Comparison of ENCODE assay signal across 29 cellular contexts in the genomic region with DNA sequence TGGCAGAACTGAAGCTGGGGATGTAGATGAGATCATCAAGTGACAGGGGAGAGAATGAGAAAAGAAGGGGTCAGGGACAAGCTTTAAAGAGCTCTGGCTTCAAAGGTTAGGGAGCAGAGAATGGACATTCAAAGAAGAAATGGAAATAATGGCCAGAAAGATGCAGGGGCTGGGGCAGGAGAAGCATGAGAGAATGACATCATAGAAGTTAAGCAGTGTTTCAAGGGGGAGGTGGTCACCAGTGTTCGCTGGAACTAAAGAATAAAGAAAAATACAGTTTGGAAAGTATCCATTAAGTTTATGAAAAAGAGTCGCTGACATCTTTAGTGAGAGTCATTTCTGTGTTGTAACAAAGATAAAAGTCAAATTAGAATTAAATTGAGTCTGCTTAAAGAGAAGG.
"Had no signal": no experiment of that assay in that cellular context is flagged by ENCODE, and none has a peak within 500 bp of the region (broad histone marks: within the 10 kb centered on the region; RNA-seq: fewer than 3 reads in every experiment).

No MANE protein-coding gene starts in this region.

- H3K79me2 ChIP-seq: parathyroid adenoma had no signal

- H3K4me2 ChIP-seq: neural progenitor cell had no signal

- H3K9me3 Mint-ChIP-seq: natural killer cell treated with Interleukin-12 subunit alpha and Interleukin-12 subunit beta and Interleukin-15 and Interleukin-18, amount 100 ng/mL, for 72 hours; stimulated activated memory B cell treated with anti-CD40 and anti-IgM and Interleukin-4, amounts not matched to agents 10 μg/mL and 1 μg/mL and 100 μg/mL, for 72 hours had no signal

- H3K27me3 ChIP-seq: dorsolateral prefrontal cortex, esophagus muscularis mucosa, foreskin keratinocyte, gastroesophageal sphincter, heart right ventricle, left lung, neural progenitor cell, right atrium auricular region, spleen, tibial nerve, upper lobe of right lung, uterus had no signal

- H3K4me1 Mint-ChIP-seq: neural progenitor cell had no signal

- H3K9ac ChIP-seq: neural progenitor cell, parathyroid adenoma had no signal

- H3K9me3 ChIP-seq: mucosa of descending colon, prostate gland, thoracic aorta, upper lobe of right lung, uterus had no signal

- H3K4me1 ChIP-seq: left lung, neural progenitor cell, parathyroid adenoma, prostate gland, spleen, tibial nerve, upper lobe of right lung, uterus had no signal

- DNase-seq: dorsolateral prefrontal cortex; effector CD4-positive, alpha-beta T cell; foreskin keratinocyte; glutamatergic neuron; heart right ventricle; hippocampal formation; left cardiac atrium; left lung; mesenchymal stem cell; mucosa of descending colon; naive B cell; spleen; stimulated activated CD4-positive, alpha-beta T cell treated with anti-CD3 and anti-CD28 coated beads, Interleukin-4, amount 100 ng/mL, for 4 hours; stimulated activated naive CD8-positive, alpha-beta T cell treated with anti-CD3 and anti-CD28 coated beads, Interleukin-15, Interleukin-2, amounts not matched to agents 100 U/mL and 50 U/mL, for 24 hours; substantia nigra; upper lobe of right lung; uterus had no signal

- H3K4me3 Mint-ChIP-seq: mesothelial cell of epicardium; naive B cell; natural killer cell treated with Interleukin-12 subunit alpha and Interleukin-12 subunit beta and Interleukin-15 and Interleukin-18, amount 100 ng/mL, for 72 hours; neural progenitor cell; stimulated activated memory B cell treated with anti-CD40 and anti-IgM and Interleukin-4, amounts not matched to agents 10 μg/mL and 1 μg/mL and 100 μg/mL, for 72 hours had no signal

- H3K27ac Mint-ChIP-seq: mesothelial cell of epicardium; natural killer cell treated with Interleukin-12 subunit alpha and Interleukin-12 subunit beta and Interleukin-15 and Interleukin-18, amount 100 ng/mL, for 72 hours; neural progenitor cell; stimulated activated memory B cell treated with anti-CD40 and anti-IgM and Interleukin-4, amounts not matched to agents 10 μg/mL and 1 μg/mL and 100 μg/mL, for 72 hours had no signal

- H3K27ac ChIP-seq: dorsolateral prefrontal cortex, esophagus muscularis mucosa, foreskin keratinocyte, gastroesophageal sphincter, heart right ventricle, left lung, neural progenitor cell, parathyroid adenoma, prostate gland, right atrium auricular region, skin epidermis, spleen, thoracic aorta, tibial nerve, upper lobe of right lung, uterus had no signal

- H2AFZ ChIP-seq: neural progenitor cell, parathyroid adenoma had no signal

- H3K27me3 Mint-ChIP-seq: naive B cell; natural killer cell treated with Interleukin-12 subunit alpha and Interleukin-12 subunit beta and Interleukin-15 and Interleukin-18, amount 100 ng/mL, for 72 hours; stimulated activated memory B cell treated with anti-CD40 and anti-IgM and Interleukin-4, amounts not matched to agents 10 μg/mL and 1 μg/mL and 100 μg/mL, for 72 hours had no signal
